In the genomic region with DNA sequence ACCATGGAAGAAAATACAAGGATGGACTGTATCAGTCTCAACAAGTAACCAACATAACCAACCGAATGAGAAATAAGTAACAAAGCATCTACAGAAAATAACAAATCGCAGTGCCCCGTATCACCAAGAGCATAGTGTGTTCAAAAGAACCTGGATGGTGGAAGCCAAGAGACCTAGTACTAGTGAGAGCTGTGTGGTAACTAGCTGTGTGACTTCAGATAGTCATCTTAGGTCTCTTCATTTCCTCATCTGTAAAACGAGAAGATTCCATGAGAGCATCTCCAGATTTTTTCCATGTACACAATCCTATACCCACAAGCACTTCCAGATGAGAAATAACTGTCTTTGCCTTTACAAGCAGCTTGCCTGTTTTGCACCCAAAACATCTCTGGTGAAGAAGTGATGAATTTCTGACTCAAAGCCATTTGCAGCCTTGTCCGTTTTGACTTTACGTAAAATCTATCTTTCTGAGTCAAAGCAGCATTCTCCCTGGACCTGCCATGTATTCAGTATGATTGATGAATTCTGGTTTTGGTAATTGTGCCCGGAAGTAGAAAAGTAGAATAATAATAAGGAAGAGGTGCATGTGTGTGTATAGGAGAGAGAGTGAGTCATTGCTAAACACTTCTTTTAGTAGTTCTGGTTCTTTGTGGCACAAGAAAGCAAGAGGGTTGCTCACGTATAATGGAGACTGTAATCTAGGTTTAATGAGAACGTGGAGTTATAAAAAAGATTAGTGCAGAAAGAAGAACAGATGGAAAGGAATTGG, we compare ENCODE assay signal across 1 cellular context.
TF ChIP-seq lines count a peak whose summit lies in the region.

No MANE protein-coding gene starts in this region.

TF ChIP-seq in IMR-90, 13 proteins besides CTCF, POLR2A, EP300 and RAD21 (continued from another document):
- TF ChIP-seq MAZ (IDR thresholded peaks at IDR 0.05; ENCODE audit: borderline replicate concordance, low read depth, low read length) (no peak), MXI1 (IDR thresholded peaks at IDR 0.05; ENCODE audit: borderline replicate concordance, low read depth, low read length) (no peak), RCOR1 (IDR thresholded peaks at IDR 0.05; ENCODE audit: insufficient replicate concordance, low read length) (no peak), MAFK (IDR thresholded peaks at IDR 0.05; ENCODE audit: low read depth, low read length) (no peak), BHLHE40 (IDR thresholded peaks at IDR 0.05; ENCODE audit: low read depth, low read length) (no peak), NFE2L2 (IDR thresholded peaks at IDR 0.05; ENCODE audit: low read depth, low read length) (no peak), USF2 (IDR thresholded peaks at IDR 0.05; ENCODE audit: low read depth, low read length) (no peak), RFX5 (IDR thresholded peaks at IDR 0.05; ENCODE audit: low read depth, low read length) (no peak), SMC3 (IDR thresholded peaks at IDR 0.05; ENCODE audit: low read depth, low read length) (no peak)
